Comparison of ENCODE assay signal across 13 cellular contexts in the genomic region with DNA sequence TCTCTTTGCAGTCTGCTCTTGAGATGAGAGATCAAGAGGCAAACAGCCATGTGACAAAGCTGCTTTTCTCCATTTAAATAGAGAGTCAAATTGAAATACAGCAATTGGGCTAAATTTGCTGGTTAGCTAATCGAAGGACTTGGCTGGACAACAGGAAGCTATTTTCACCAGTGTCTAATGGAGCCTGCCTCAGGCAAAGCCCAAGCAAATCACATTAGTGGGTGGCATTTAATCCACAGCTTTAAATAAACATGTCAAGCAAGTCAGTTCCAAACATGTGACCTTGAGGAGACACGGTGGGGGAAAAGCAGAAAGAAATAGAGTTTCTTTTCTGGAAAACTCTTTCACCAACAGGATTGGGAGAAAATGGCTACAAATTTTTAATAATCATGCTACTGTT.
"Had no signal": no experiment of that assay in that cellular context is flagged by ENCODE, and none has a peak within 500 bp of the region (broad histone marks: within the 10 kb centered on the region; RNA-seq: fewer than 3 reads in every experiment).

No MANE protein-coding gene starts in this region.

- H3K4me1 Mint-ChIP-seq: activated CD4-positive, alpha-beta memory T cell treated with anti-CD3 and anti-CD28 coated beads, Interleukin-2, amount 10 ng/mL, durations not matched to agents 7 days and 5 days; activated CD4-positive, alpha-beta T cell treated with anti-CD3 and anti-CD28 coated beads for 36 hours had no signal

- H3K4me3 Mint-ChIP-seq: activated CD4-positive, alpha-beta memory T cell treated with anti-CD3 and anti-CD28 coated beads, Interleukin-2, amount 10 ng/mL, durations not matched to agents 7 days and 5 days; activated CD4-positive, alpha-beta T cell treated with anti-CD3 and anti-CD28 coated beads for 36 hours; activated naive CD8-positive, alpha-beta T cell treated with anti-CD3 and anti-CD28 coated beads, Interleukin-2, amount 10 ng/mL, durations not matched to agents 7 days and 5 days had no signal

- H3K36me3 ChIP-seq: breast epithelium, left ventricle myocardium inferior, stomach, thoracic aorta had no signal

- H3K27me3 ChIP-seq: breast epithelium, stomach had no signal

- H3K27me3 Mint-ChIP-seq: activated CD4-positive, alpha-beta memory T cell treated with anti-CD3 and anti-CD28 coated beads, Interleukin-2, amount 10 ng/mL, durations not matched to agents 7 days and 5 days; activated CD4-positive, alpha-beta T cell treated with anti-CD3 and anti-CD28 coated beads for 36 hours; activated naive CD8-positive, alpha-beta T cell treated with anti-CD3 and anti-CD28 coated beads, Interleukin-2, amount 10 ng/mL, durations not matched to agents 7 days and 5 days had no signal

- H3K4me3 ChIP-seq: breast epithelium, left ventricle myocardium inferior, stomach, thoracic aorta had no signal

- H3K4me1 ChIP-seq: breast epithelium had no signal

- H3K9me3 ChIP-seq: breast epithelium, left ventricle myocardium inferior, stomach, thoracic aorta had no signal

- H3K27ac Mint-ChIP-seq: activated CD4-positive, alpha-beta memory T cell treated with anti-CD3 and anti-CD28 coated beads, Interleukin-2, amount 10 ng/mL, durations not matched to agents 7 days and 5 days; activated CD4-positive, alpha-beta T cell treated with anti-CD3 and anti-CD28 coated beads for 36 hours; activated naive CD8-positive, alpha-beta T cell treated with anti-CD3 and anti-CD28 coated beads, Interleukin-2, amount 10 ng/mL, durations not matched to agents 7 days and 5 days had no signal

- DNase-seq: activated CD4-positive, alpha-beta memory T cell treated with anti-CD3 and anti-CD28 coated beads, Interleukin-2, amount 10 ng/mL, durations not matched to agents 7 days and 5 days; activated CD4-positive, alpha-beta T cell treated with anti-CD3 and anti-CD28 coated beads for 36 hours; activated CD8-positive, alpha-beta memory T cell treated with anti-CD3 and anti-CD28 coated beads, Interleukin-2, amount 50 U/mL, for 48 hours; activated naive CD8-positive, alpha-beta T cell treated with anti-CD3 and anti-CD28 coated beads, Interleukin-2, amount 10 ng/mL, durations not matched to agents 7 days and 5 days; anterior cingulate cortex; glutamatergic neuron; left ventricle myocardium inferior; mesenchymal stem cell; stimulated activated CD4-positive, alpha-beta T cell treated with anti-CD3 and anti-CD28 coated beads, Interleukin-4, amount 100 ng/mL, for 4 hours; stomach had no signal

- ATAC-seq: activated CD4-positive, alpha-beta T cell treated with anti-CD3 and anti-CD28 coated beads for 36 hours; esophagus mucosa had no signal
